In genomic region chr3:22308866-22309265, GRCh38 we compare ENCODE assay signal across 33 cellular contexts.
"Had no signal": no experiment of that assay in that cellular context is flagged by ENCODE, and none has a peak within 500 bp of the region (broad histone marks: within the 10 kb centered on the region; RNA-seq: fewer than 3 reads in every experiment).

No MANE protein-coding gene starts in this region.

- H3K4me3 ChIP-seq: MG63 had no signal

- DNase-seq: Karpas-422, Kasumi-1, MG63, MM.1S, MV-4-11, NCI-H1048, NCI-H1092, NCI-H1092 treated with DMSO at 0.1 percent for 48 hours, NCI-H1105, NCI-H1105 treated with DMSO at 0.1 percent for 48 hours, NCI-H1417, NCI-H1417 treated with DMSO at 0.1 percent for 48 hours, NCI-H1436, NCI-H1436 treated with DMSO at 0.1 percent for 48 hours, NCI-H146, NCI-H1694, NCI-H1694 treated with DMSO at 0.1 percent for 48 hours, NCI-H187, NCI-H187 treated with DMSO at 0.1 percent for 48 hours, NCI-H1930, NCI-H2029, NCI-H2029 treated with DMSO at 0.1 percent for 48 hours, NCI-H2081, NCI-H2081 treated with DMSO at 0.1 percent for 48 hours, NCI-H2107, NCI-H2171, NCI-H2171 treated with DMSO at 0.1 percent for 48 hours, NCI-H2227 treated with DMSO at 0.1 percent for 48 hours, NCI-H226, NCI-H345, NCI-H446 treated with DMSO at 0.1 percent for 48 hours, NCI-H510A, NCI-H510A treated with DMSO at 0.1 percent for 48 hours had no signal
